In the genomic region with DNA sequence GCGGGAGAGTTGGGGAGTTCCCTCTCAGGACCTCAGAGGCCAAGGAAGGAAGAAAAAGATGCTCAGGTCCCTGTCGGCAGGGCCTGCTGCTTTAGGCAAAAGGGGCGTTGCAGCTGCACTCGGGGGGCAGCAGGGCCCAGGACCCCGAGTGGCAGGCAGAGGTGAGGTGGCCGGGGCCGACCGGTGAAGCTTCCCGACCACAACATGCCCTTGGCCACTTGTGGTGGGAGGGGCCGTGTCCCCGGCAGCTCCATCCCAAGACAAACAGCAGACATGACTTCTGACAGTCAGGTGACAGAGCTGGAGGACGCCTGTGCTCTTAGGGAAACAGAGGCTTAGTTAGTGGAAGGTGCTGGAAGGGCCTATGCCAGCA, we compare ENCODE assay signal across 28 cellular contexts.
"Had no signal": no experiment of that assay in that cellular context is flagged by ENCODE, and none has a peak within 500 bp of the region (broad histone marks: within the 10 kb centered on the region; RNA-seq: fewer than 3 reads in every experiment).

No MANE protein-coding gene starts in this region.

- H3K27me3 ChIP-seq: adrenal gland, breast epithelium, SJCRH30 had no signal

- H3K4me3 Mint-ChIP-seq: activated CD4-positive, alpha-beta memory T cell treated with anti-CD3 and anti-CD28 coated beads, Interleukin-2, amount 10 ng/mL, durations not matched to agents 7 days and 5 days; activated CD4-positive, alpha-beta T cell treated with anti-CD3 and anti-CD28 coated beads for 36 hours; activated naive CD4-positive, alpha-beta T cell treated with anti-CD3 and anti-CD28 coated beads, Interleukin-2, amount 10 ng/mL, durations not matched to agents 7 days and 5 days; activated naive CD8-positive, alpha-beta T cell treated with anti-CD3 and anti-CD28 coated beads, Interleukin-2, amount 10 ng/mL, durations not matched to agents 7 days and 5 days; T-helper 1 cell treated with Interleukin-12 subunit alpha and Interleukin-12 subunit beta and Interleukin-4 antibody, amounts not matched to agents 30 μg/mL and 1 μg/mL, for 36 hours had no signal

- H3K9me3 ChIP-seq: adrenal gland, breast epithelium had no signal

- H3K4me1 ChIP-seq: adrenal gland, breast epithelium, SJCRH30 had no signal

- DNase-seq: activated CD4-positive, alpha-beta memory T cell treated with anti-CD3 and anti-CD28 coated beads, Interleukin-2, amount 10 ng/mL, durations not matched to agents 7 days and 5 days; activated CD4-positive, alpha-beta T cell treated with anti-CD3 and anti-CD28 coated beads for 36 hours; activated CD4-positive, alpha-beta T cell treated with anti-CD3 and anti-CD28 coated beads, Interleukin-2, amount 50 U/mL, for 1 hour; activated effector memory CD4-positive, alpha-beta T cell treated with Interleukin-2 at 50 U/mL for 16 hours; activated naive CD4-positive, alpha-beta T cell treated with anti-CD3 and anti-CD28 coated beads, Interleukin-2, amount 10 ng/mL, durations not matched to agents 7 days and 5 days; activated naive CD8-positive, alpha-beta T cell treated with anti-CD3 and anti-CD28 coated beads, Interleukin-2, amount 10 ng/mL, durations not matched to agents 7 days and 5 days; adrenal gland; anterior cingulate cortex; caudate nucleus; IMR-90; KG1; MV-4-11; NCI-H1092 treated with DMSO at 0.1 percent for 48 hours; NCI-H1417 treated with DMSO at 0.1 percent for 48 hours; NCI-H1694; NCI-H2029; NCI-H2107; NCI-H345; NCI-H510A; NCI-H526 treated with DMSO at 0.1 percent for 48 hours; NCI-H82; Right ventricle myocardium superior; RPMI8226; SJCRH30; WERI-Rb-1 had no signal

- H3K4me3 ChIP-seq: adrenal gland, breast epithelium, SJCRH30 had no signal

- H3K27me3 Mint-ChIP-seq: activated CD4-positive, alpha-beta memory T cell treated with anti-CD3 and anti-CD28 coated beads, Interleukin-2, amount 10 ng/mL, durations not matched to agents 7 days and 5 days; activated CD4-positive, alpha-beta T cell treated with anti-CD3 and anti-CD28 coated beads for 36 hours; activated naive CD4-positive, alpha-beta T cell treated with anti-CD3 and anti-CD28 coated beads, Interleukin-2, amount 10 ng/mL, durations not matched to agents 7 days and 5 days; activated naive CD8-positive, alpha-beta T cell treated with anti-CD3 and anti-CD28 coated beads, Interleukin-2, amount 10 ng/mL, durations not matched to agents 7 days and 5 days had no signal

- H3K4me1 Mint-ChIP-seq: activated CD4-positive, alpha-beta memory T cell treated with anti-CD3 and anti-CD28 coated beads, Interleukin-2, amount 10 ng/mL, durations not matched to agents 7 days and 5 days; activated CD4-positive, alpha-beta T cell treated with anti-CD3 and anti-CD28 coated beads for 36 hours; activated naive CD4-positive, alpha-beta T cell treated with anti-CD3 and anti-CD28 coated beads, Interleukin-2, amount 10 ng/mL, durations not matched to agents 7 days and 5 days had no signal

- ATAC-seq: activated CD4-positive, alpha-beta T cell treated with anti-CD3 and anti-CD28 coated beads for 36 hours; Panc1 had no signal

- H3K9me3 Mint-ChIP-seq: activated CD4-positive, alpha-beta memory T cell treated with anti-CD3 and anti-CD28 coated beads, Interleukin-2, amount 10 ng/mL, durations not matched to agents 7 days and 5 days; activated naive CD4-positive, alpha-beta T cell treated with anti-CD3 and anti-CD28 coated beads, Interleukin-2, amount 10 ng/mL, durations not matched to agents 7 days and 5 days; activated naive CD8-positive, alpha-beta T cell treated with anti-CD3 and anti-CD28 coated beads, Interleukin-2, amount 10 ng/mL, durations not matched to agents 7 days and 5 days; T-helper 1 cell treated with Interleukin-12 subunit alpha and Interleukin-12 subunit beta and Interleukin-4 antibody, amounts not matched to agents 30 μg/mL and 1 μg/mL, for 36 hours had no signal

- H3K27ac ChIP-seq: adrenal gland, breast epithelium, SJCRH30, WERI-Rb-1 had no signal

- H3K27ac Mint-ChIP-seq: activated CD4-positive, alpha-beta memory T cell treated with anti-CD3 and anti-CD28 coated beads, Interleukin-2, amount 10 ng/mL, durations not matched to agents 7 days and 5 days; activated CD4-positive, alpha-beta T cell treated with anti-CD3 and anti-CD28 coated beads for 36 hours; activated naive CD4-positive, alpha-beta T cell treated with anti-CD3 and anti-CD28 coated beads, Interleukin-2, amount 10 ng/mL, durations not matched to agents 7 days and 5 days; activated naive CD8-positive, alpha-beta T cell treated with anti-CD3 and anti-CD28 coated beads, Interleukin-2, amount 10 ng/mL, durations not matched to agents 7 days and 5 days; T-helper 1 cell treated with Interleukin-12 subunit alpha and Interleukin-12 subunit beta and Interleukin-4 antibody, amounts not matched to agents 30 μg/mL and 1 μg/mL, for 36 hours had no signal
